In the genomic region with DNA sequence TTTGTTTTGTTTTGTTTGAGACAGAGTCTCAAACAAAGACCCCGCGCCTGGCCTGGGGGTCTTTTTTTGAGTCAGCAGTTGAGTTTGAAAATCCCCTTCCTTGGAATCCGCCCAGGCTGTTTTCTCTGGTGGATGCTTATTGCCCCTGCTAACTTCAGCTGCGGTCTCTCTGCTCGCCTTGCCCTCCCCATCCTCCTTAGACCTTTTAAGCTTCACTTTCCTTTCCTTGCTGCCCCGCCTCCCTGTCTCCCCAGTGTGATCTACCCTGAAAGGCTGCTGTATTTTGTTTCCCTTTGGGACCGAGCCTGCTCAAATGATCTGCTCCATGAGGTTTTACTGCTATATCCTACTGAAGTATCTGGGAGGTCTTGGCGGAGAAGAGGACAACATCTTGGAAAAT, we compare ENCODE assay signal across 13 cellular contexts. TPM values are rescaled to one million over a fixed set of nuclear protein-coding genes. Genes with fewer than 3 reads are reported as not detected.
A peak's percentile ranks its signal among the peaks of the same experiment; 100 is the strongest.
DNase-seq lines count a peak whose midpoint lies in the region; ATAC-seq, FAIRE-seq and TF ChIP-seq lines count a peak whose summit lies in the region.
"Had no signal": no experiment of that assay in that cellular context is flagged by ENCODE, and none has a peak within 500 bp of the region (broad histone marks: within the 10 kb centered on the region; RNA-seq: fewer than 3 reads in every experiment).

No MANE protein-coding gene starts in this region.

- no peak overlapping the region for H3K4me2 ChIP-seq in astrocyte (ENCODE audit: low read length)

- DNase-seq in GM19239 (ENCODE audit: insufficient read length, low spot score), result peak; percentile 66
- peak; percentile 72 for DNase-seq in activated CD4-positive, alpha-beta T cell treated with anti-CD3 and anti-CD28 coated beads, Interleukin-2, amount 10 ng/mL, durations not matched to agents 7 days and 5 days
- no peak for DNase-seq in astrocyte (ENCODE audit: low read depth)
- DNase-seq in stimulated activated effector memory CD8-positive, alpha-beta T cell treated with anti-CD3 and anti-CD28 coated beads, Interleukin-12 subunit alpha, Interleukin-12 subunit beta, amount 100 ng/mL, for 72 hours (ENCODE audit: low spot score in 2 of 2), result no peak
- no peak for DNase-seq in WERI-Rb-1
- DNase-seq in SK-N-DZ (ENCODE audit: low spot score), result no peak
- DNase-seq: activated gamma-delta T cell treated with Interleukin-2 at 50 U/mL for 16 hours, mesendoderm had no signal

- H3K4me3 Mint-ChIP-seq in activated CD4-positive, alpha-beta T cell treated with anti-CD3 and anti-CD28 coated beads, Interleukin-2, amount 10 ng/mL, durations not matched to agents 7 days and 5 days, result peak overlapping the region; percentile 99
- peak overlapping the region; percentile 94 for H3K4me3 Mint-ChIP-seq in astrocyte (ENCODE audit: unreplicated experiment)
- H3K4me3 Mint-ChIP-seq in stimulated activated effector memory CD8-positive, alpha-beta T cell treated with anti-CD3 and anti-CD28 coated beads, Interleukin-12 subunit alpha, Interleukin-12 subunit beta, amount 100 ng/mL, for 72 hours, result peak overlapping the region; percentile 41

- CTCF ChIA-PET in activated CD4-positive, alpha-beta T cell treated with anti-CD3 and anti-CD28 coated beads, Interleukin-2, amount 10 ng/mL, durations not matched to agents 7 days and 5 days (lab: Charles Lee), result interaction anchor here (0.6 to 1.3 kb wide), 3 partner anchors 17 to 1655 kb away, joined by 3 to 5 read pairs (median 3); no protein-coding TSS in a partner anchor

- H3K27me3 ChIP-seq in astrocyte (ENCODE audit: insufficient read depth, low read length) (no peaks in the 10 kb centered on the region), WERI-Rb-1 (ENCODE audit: insufficient read depth, low read depth, severe bottlenecking) (no peaks in the 10 kb centered on the region)
- H3K27me3 ChIP-seq: Peyer's patch had no signal

- peaks cover 7% of the 10 kb centered on the region for H3K4me1 ChIP-seq in astrocyte (ENCODE audit: insufficient read depth, low read length)

- H3K36me3 Mint-ChIP-seq in activated CD4-positive, alpha-beta T cell treated with anti-CD3 and anti-CD28 coated beads, Interleukin-2, amount 10 ng/mL, durations not matched to agents 7 days and 5 days (ENCODE audit: low read depth), result peaks cover 57% of the 10 kb centered on the region
- H3K36me3 Mint-ChIP-seq in astrocyte (ENCODE audit: low read depth, unreplicated experiment), result peaks cover 18% of the 10 kb centered on the region
- H3K36me3 Mint-ChIP-seq in stimulated activated effector memory CD8-positive, alpha-beta T cell treated with anti-CD3 and anti-CD28 coated beads, Interleukin-12 subunit alpha, Interleukin-12 subunit beta, amount 100 ng/mL, for 72 hours, result no peaks in the 10 kb centered on the region

- POLR2A ChIA-PET in activated CD4-positive, alpha-beta T cell treated with anti-CD3 and anti-CD28 coated beads, Interleukin-2, amount 10 ng/mL, durations not matched to agents 7 days and 5 days (lab: Charles Lee), result interaction anchor here (0.9 kb wide), 1 partner anchor 8 kb away, joined by 3 read pairs; no protein-coding TSS in a partner anchor

- H3K4me3 ChIP-seq in astrocyte (ENCODE audit: insufficient read depth, low read depth, low read length), result no peak overlapping the region
- no peak overlapping the region for H3K4me3 ChIP-seq in WERI-Rb-1 (ENCODE audit: low read depth, low read length)
- H3K4me3 ChIP-seq: Peyer's patch had no signal

- peaks cover 67% of the 10 kb centered on the region for H3K4me1 Mint-ChIP-seq in activated CD4-positive, alpha-beta T cell treated with anti-CD3 and anti-CD28 coated beads, Interleukin-2, amount 10 ng/mL, durations not matched to agents 7 days and 5 days
- H3K4me1 Mint-ChIP-seq in astrocyte (ENCODE audit: low read depth, unreplicated experiment), result peaks cover 34% of the 10 kb centered on the region
- peaks cover 22% of the 10 kb centered on the region for H3K4me1 Mint-ChIP-seq in stimulated activated effector memory CD8-positive, alpha-beta T cell treated with anti-CD3 and anti-CD28 coated beads, Interleukin-12 subunit alpha, Interleukin-12 subunit beta, amount 100 ng/mL, for 72 hours

- peak overlapping the region; percentile 91 for H3K27ac Mint-ChIP-seq in activated CD4-positive, alpha-beta T cell treated with anti-CD3 and anti-CD28 coated beads, Interleukin-2, amount 10 ng/mL, durations not matched to agents 7 days and 5 days
- peak overlapping the region; percentile 71 for H3K27ac Mint-ChIP-seq in astrocyte (ENCODE audit: unreplicated experiment)
- H3K27ac Mint-ChIP-seq in stimulated activated effector memory CD8-positive, alpha-beta T cell treated with anti-CD3 and anti-CD28 coated beads, Interleukin-12 subunit alpha, Interleukin-12 subunit beta, amount 100 ng/mL, for 72 hours, result peak overlapping the region; percentile 54
- H3K27ac Mint-ChIP-seq: progenitor cell of endocrine pancreas had no signal

- no peak overlapping the region for H3K27ac ChIP-seq in astrocyte (ENCODE audit: low read depth, low read length)
- no peak overlapping the region for H3K27ac ChIP-seq in WERI-Rb-1
- H3K27ac ChIP-seq: Peyer's patch had no signal

- no peak overlapping the region for H2AFZ ChIP-seq in astrocyte (ENCODE audit: low read depth, low read length)

- no peak overlapping the region for H3K9ac ChIP-seq in astrocyte (ENCODE audit: low read length)

- peak; percentile 32 for ATAC-seq in stimulated activated effector memory CD8-positive, alpha-beta T cell treated with anti-CD3 and anti-CD28 coated beads, Interleukin-12 subunit alpha, Interleukin-12 subunit beta, amount 100 ng/mL, for 72 hours
- ATAC-seq in HG03045 (IDR thresholded peaks at IDR 0.05; ENCODE audit: unreplicated experiment), result no peak

- H4K20me1 ChIP-seq in astrocyte (ENCODE audit: insufficient read depth, low read length), result no peaks in the 10 kb centered on the region

- H3K36me3 ChIP-seq in astrocyte (ENCODE audit: insufficient read depth, low read length) (no peaks in the 10 kb centered on the region), WERI-Rb-1 (no peaks in the 10 kb centered on the region)
- H3K36me3 ChIP-seq: Peyer's patch had no signal

- TF ChIP-seq CTCF in astrocyte (IDR thresholded peaks at IDR 0.05; ENCODE audit: insufficient read depth, low read depth, low read length) (no peak), WERI-Rb-1 (IDR thresholded peaks at IDR 0.05; ENCODE audit: low read depth, low read length) (no peak)

- no peaks in the 10 kb centered on the region for H3K27me3 Mint-ChIP-seq in activated CD4-positive, alpha-beta T cell treated with anti-CD3 and anti-CD28 coated beads, Interleukin-2, amount 10 ng/mL, durations not matched to agents 7 days and 5 days
- no peaks in the 10 kb centered on the region for H3K27me3 Mint-ChIP-seq in astrocyte (ENCODE audit: low read depth, unreplicated experiment)

- H3K9me3 Mint-ChIP-seq in activated CD4-positive, alpha-beta T cell treated with anti-CD3 and anti-CD28 coated beads, Interleukin-2, amount 10 ng/mL, durations not matched to agents 7 days and 5 days, result no peaks in the 10 kb centered on the region
- peaks cover 13% of the 10 kb centered on the region for H3K9me3 Mint-ChIP-seq in astrocyte (ENCODE audit: unreplicated experiment)
- no peaks in the 10 kb centered on the region for H3K9me3 Mint-ChIP-seq in stimulated activated effector memory CD8-positive, alpha-beta T cell treated with anti-CD3 and anti-CD28 coated beads, Interleukin-12 subunit alpha, Interleukin-12 subunit beta, amount 100 ng/mL, for 72 hours

- no peaks in the 10 kb centered on the region for H3K79me2 ChIP-seq in astrocyte (ENCODE audit: insufficient read depth, low read length)

- FAIRE-seq in GM19239 (lab: Jason Lieb, UNC) (peak; percentile 8), astrocyte (lab: Jason Lieb, UNC) (no peak)
- FAIRE-seq: D721Med, H54 had no signal

- H3K9me3 ChIP-seq in astrocyte (ENCODE audit: insufficient read depth, low read depth, low read length) (no peaks in the 10 kb centered on the region), WERI-Rb-1 (ENCODE audit: severe bottlenecking) (no peaks in the 10 kb centered on the region)
- H3K9me3 ChIP-seq: Peyer's patch had no signal

RNA-seq across cellular contexts. Expression of a gene that starts 2.5 kb away (rescaled TPM):
- total RNA-seq in activated CD4-positive, alpha-beta T cell treated with anti-CD3 and anti-CD28 coated beads, Interleukin-2, amount 10 ng/mL, durations not matched to agents 7 days and 5 days, result 10 to 100 TPM; 68.7 to 73.0 TPM
- 78.7 and 87.1 TPM in 2 replicates for total RNA-seq in astrocyte
- polyA plus RNA-seq in SK-N-DZ (2014; cell fraction: cytosol; rRNA removed), result 1.5 and 1.7 TPM in 2 replicates
- polyA plus RNA-seq in SK-N-DZ (2014; cell fraction: nucleus; rRNA removed), result 0.28 and 0.66 TPM in 2 replicates

RNA-seq across cellular contexts. Expression of a gene that starts 41.9 kb away (rescaled TPM):
- total RNA-seq in activated CD4-positive, alpha-beta T cell treated with anti-CD3 and anti-CD28 coated beads, Interleukin-2, amount 10 ng/mL, durations not matched to agents 7 days and 5 days, result 1 to 10 TPM; 1.4 to 2.2 TPM
- total RNA-seq in astrocyte, result 0.79 TPM in 1 of 2 replicates, not detected in the other
- polyA plus RNA-seq in SK-N-DZ (2014; cell fraction: cytosol; rRNA removed), result 3.8 and 4.5 TPM in 2 replicates
- polyA plus RNA-seq in SK-N-DZ (2014; cell fraction: nucleus; rRNA removed), result 0.67 and 1.2 TPM in 2 replicates

Comparison
In these comparisons a context has a peak if more than half of its experiments do, and no peak if none do; other contexts are left out.
1. DNase-seq: peak in GM19239 (single experiment) and activated CD4-positive, alpha-beta T cell treated with anti-CD3 and anti-CD28 coated beads, Interleukin-2, amount 10 ng/mL, durations not matched to agents 7 days and 5 days (single experiment); none in astrocyte (single experiment), stimulated activated effector memory CD8-positive, alpha-beta T cell treated with anti-CD3 and anti-CD28 coated beads, Interleukin-12 subunit alpha, Interleukin-12 subunit beta, amount 100 ng/mL, for 72 hours (0 of 2), WERI-Rb-1 (single experiment) and SK-N-DZ (single experiment).
2. H3K4me3 Mint-ChIP-seq: peak in every context shown above with its lines; median percentile 99 in activated CD4-positive, alpha-beta T cell treated with anti-CD3 and anti-CD28 coated beads, Interleukin-2, amount 10 ng/mL, durations not matched to agents 7 days and 5 days; 94 in astrocyte; 41 in stimulated activated effector memory CD8-positive, alpha-beta T cell treated with anti-CD3 and anti-CD28 coated beads, Interleukin-12 subunit alpha, Interleukin-12 subunit beta, amount 100 ng/mL, for 72 hours.
3. Peak in every context shown above with its lines, with median percentiles within 50 percentile points of each other: H3K27ac Mint-ChIP-seq.